Comparison of ENCODE assay signal across 8 cellular contexts in genomic region chr1:56483104-56483503, GRCh38.
"Had no signal": no experiment of that assay in that cellular context is flagged by ENCODE, and none has a peak within 500 bp of the region (broad histone marks: within the 10 kb centered on the region; RNA-seq: fewer than 3 reads in every experiment).

No MANE protein-coding gene starts in this region.

- H2AFZ ChIP-seq: GM23338 had no signal

- H3K4me3 ChIP-seq: GM23338, K562 had no signal

- H3K4me2 ChIP-seq: GM23338 had no signal

- ATAC-seq: GM23338, K562 had no signal

- H3K27ac ChIP-seq: HL-60 had no signal

- FAIRE-seq: H1, K562 had no signal

- DNase-seq: H9, HCEC 1CT, IMR-90, KG1 had no signal
